10 cellular contexts compared by ENCODE assay signal in genomic region chr16:57647136-57647875, GRCh38. TPM values are rescaled to one million over a fixed set of nuclear protein-coding genes. Genes with fewer than 3 reads are reported as not detected.
DNase-seq lines count a peak whose midpoint lies in the region; ATAC-seq and TF ChIP-seq lines count a peak whose summit lies in the region.
"Had no signal": no experiment of that assay in that cellular context is flagged by ENCODE, and none has a peak within 500 bp of the region (broad histone marks: within the 10 kb centered on the region; RNA-seq: fewer than 3 reads in every experiment).

No MANE protein-coding gene starts in this region.

- H3K14ac ChIP-seq in trophoblast cell (ENCODE audit: low read length) = no peak overlapping the region

- H3K27me3 ChIP-seq in MM.1S (replicated peaks; ENCODE audit: insufficient read depth, low read length) (no peaks in the 10 kb centered on the region), psoas muscle (ENCODE audit: insufficient read depth in 3 of 3, low read length in 2 of 3) (peaks cover 0 to 5% (median 0%) of the 10 kb centered on the region in 3 donors), trophoblast cell (ENCODE audit: insufficient read depth, low read length) (no peaks in the 10 kb centered on the region)

- intact Hi-C loops in Calu3 (cut with micrococcal nuclease; ENCODE audit: unreplicated experiment) (no loop called here), psoas muscle (cut with DNase I) (loop anchor here (5.0 kb wide), 2 partner anchors 55 to 70 kb away; no protein-coding TSS in a partner anchor)

- BruUV-seq in Calu3 (replicated peaks; lab: Mats Ljungman, UMichigan) = no TSS peak

- no peak overlapping the region for H4K8ac ChIP-seq in trophoblast cell (ENCODE audit: low read depth, low read length)

- no peak overlapping the region for H4K91ac ChIP-seq in trophoblast cell (ENCODE audit: low read depth, low read length)

- H4K20me1 ChIP-seq in MM.1S (ENCODE audit: insufficient read depth, low read length) = no peaks in the 10 kb centered on the region

- H3K4me2 ChIP-seq in MM.1S (ENCODE audit: low read depth, low read length) (no peak overlapping the region), trophoblast cell (ENCODE audit: low read length) (no peak overlapping the region)

- no peak overlapping the region for H3K4me3 Mint-ChIP-seq in Calu3 (ENCODE audit: low read depth, unreplicated experiment)
- H3K4me3 Mint-ChIP-seq in endothelial cell (ENCODE audit: unreplicated experiment) = no peak overlapping the region

- 55 to 60% (median 55%) methylated on average over 10 of the region's 10 CpGs for WGBS in psoas muscle, 3 donors
- no CpG with 5 or more reads among the region's 10 CpGs for WGBS in trophoblast cell (ENCODE audit: extremely low coverage, insufficient coverage, insufficient read length)

- H3K79me2 ChIP-seq in MM.1S (ENCODE audit: low read length) (no peaks in the 10 kb centered on the region), trophoblast cell (ENCODE audit: control insufficient read depth, insufficient read depth, low read length, poor library complexity) (no peaks in the 10 kb centered on the region)

- H3K23ac ChIP-seq in trophoblast cell (ENCODE audit: low read length) = no peak overlapping the region

- peak in 1 of 4 donors; percentile 26 for ATAC-seq in psoas muscle
- no peak for ATAC-seq in HG02571 (IDR thresholded peaks at IDR 0.05; ENCODE audit: unreplicated experiment)

- peaks cover 47% of the 10 kb centered on the region for H3K36me3 Mint-ChIP-seq in Calu3 (ENCODE audit: insufficient read depth, unreplicated experiment)
- no peaks in the 10 kb centered on the region for H3K36me3 Mint-ChIP-seq in endothelial cell (ENCODE audit: low read depth, unreplicated experiment)
- H3K36me3 Mint-ChIP-seq: IgD-negative memory B cell had no signal

- no peak overlapping the region for H3K18ac ChIP-seq in trophoblast cell (ENCODE audit: low read length)

- no peaks in the 10 kb centered on the region for H3K79me1 ChIP-seq in trophoblast cell (ENCODE audit: low read length)

- no peak overlapping the region for H2BK12ac ChIP-seq in trophoblast cell (ENCODE audit: low read length)

- H3K9me2 ChIP-seq in MM.1S (replicated peaks; ENCODE audit: insufficient read depth, low read length) = no peaks in the 10 kb centered on the region

- no peak overlapping the region for H4K12ac ChIP-seq in trophoblast cell (ENCODE audit: low read depth, low read length)

- no peak overlapping the region for H2AFZ ChIP-seq in MM.1S (ENCODE audit: low read length)
- H2AFZ ChIP-seq in trophoblast cell (ENCODE audit: insufficient read depth, low read length, poor library complexity) = no peak overlapping the region

- H3K9ac ChIP-seq in MM.1S (ENCODE audit: low read length) (no peak overlapping the region), trophoblast cell (ENCODE audit: low read length) (no peak overlapping the region)

- no peak for TF ChIP-seq CTCF in Calu3 (IDR thresholded peaks at IDR 0.05; ENCODE audit: unreplicated experiment)
- no peak for TF ChIP-seq CTCF in MM.1S (IDR thresholded peaks at IDR 0.05; ENCODE audit: low read length)
- TF ChIP-seq CTCF in endothelial cell (IDR thresholded peaks at IDR 0.05; ENCODE audit: unreplicated experiment) = no peak
- no peak for TF ChIP-seq CTCF in psoas muscle (IDR thresholded peaks at IDR 0.05)

- no peaks in the 10 kb centered on the region for H3K9me3 Mint-ChIP-seq in Calu3 (ENCODE audit: low read depth, unreplicated experiment)
- H3K9me3 Mint-ChIP-seq in endothelial cell (ENCODE audit: unreplicated experiment) = no peaks in the 10 kb centered on the region
- H3K9me3 Mint-ChIP-seq: IgD-negative memory B cell had no signal

- no peak overlapping the region for H3K4ac ChIP-seq in trophoblast cell (ENCODE audit: low read depth, low read length)

- H3K27me3 Mint-ChIP-seq in Calu3 (ENCODE audit: unreplicated experiment) = no peaks in the 10 kb centered on the region
- peaks cover 11% of the 10 kb centered on the region for H3K27me3 Mint-ChIP-seq in endothelial cell (ENCODE audit: unreplicated experiment)

- peak overlapping the region; percentile 63; the same call in 1 of the 2 replicates for H3K27ac ChIP-seq in MM.1S (ENCODE audit: low read length)
- H3K27ac ChIP-seq in psoas muscle = peak overlapping the region; percentile 53
- no peak overlapping the region for H3K27ac ChIP-seq in trophoblast cell (ENCODE audit: low read depth, low read length)

- H3K27ac Mint-ChIP-seq in Calu3 (ENCODE audit: unreplicated experiment) (peak overlapping the region; percentile 64), endothelial cell (ENCODE audit: unreplicated experiment) (peak overlapping the region; percentile 80)

- no peak overlapping the region for H3K4me3 ChIP-seq in MM.1S (ENCODE audit: low read length)
- no peak overlapping the region for H3K4me3 ChIP-seq in psoas muscle
- H3K4me3 ChIP-seq in trophoblast cell (ENCODE audit: low read depth, low read length) = no peak overlapping the region

- H3K4me1 Mint-ChIP-seq in Calu3 (ENCODE audit: low read depth, unreplicated experiment) = peaks cover 21% of the 10 kb centered on the region
- peaks cover 32% of the 10 kb centered on the region for H3K4me1 Mint-ChIP-seq in endothelial cell (ENCODE audit: unreplicated experiment)

- H2BK120ac ChIP-seq in trophoblast cell (ENCODE audit: insufficient read depth, low read length, poor library complexity) = no peak overlapping the region

- H3K9me3 ChIP-seq in MM.1S (replicated peaks; ENCODE audit: insufficient read depth, low read length) = no peaks in the 10 kb centered on the region
- no peaks in the 10 kb centered on the region for H3K9me3 ChIP-seq in psoas muscle
- peaks cover 9% of the 10 kb centered on the region for H3K9me3 ChIP-seq in trophoblast cell (ENCODE audit: insufficient read depth, low read depth, low read length)

- H2BK5ac ChIP-seq in trophoblast cell (ENCODE audit: low read depth, low read length, poor library complexity) = no peak overlapping the region

- DNase-seq in Calu3 (no peak), MM.1S (no peak), endothelial cell (ENCODE audit: low spot score) (no peak), psoas muscle (no peak), hepatic stellate cell (ENCODE audit: low spot score) (no peak), trophoblast cell (no peak), DMS153 (lab: John Stamatoyannopoulos, UW) (no peak)
- DNase-seq: activated effector memory CD4-positive, alpha-beta T cell treated with Interleukin-2 at 50 U/mL for 16 hours had no signal

- CTCF ChIA-PET in Calu3 (lab: Charles Lee) = interaction anchor here (0.9 to 6.2 kb wide), 5 partner anchors 9 to 57 kb away, joined by 3 to 38 read pairs (median 16); partner anchors contain the start of gene ADGRG1

- H2AK5ac ChIP-seq in trophoblast cell (ENCODE audit: low read length) = no peak overlapping the region

- H3K36me3 ChIP-seq in MM.1S (replicated peaks; ENCODE audit: insufficient read depth, low read length) (no peaks in the 10 kb centered on the region), psoas muscle (ENCODE audit: insufficient read depth in 1 of 2, low read depth in 1 of 2) (no peaks in the 10 kb centered on the region), trophoblast cell (ENCODE audit: control insufficient read depth in 1 of 2, insufficient read depth in 2 of 2, low read length in 2 of 2) (peaks cover 34% of the 10 kb centered on the region in 2 experiments)

- H3F3A ChIP-seq in MM.1S (ENCODE audit: insufficient read depth, low read length) = peaks cover 11% of the 10 kb centered on the region

- H3K4me1 ChIP-seq in MM.1S (ENCODE audit: low read length) (peaks cover 14% of the 10 kb centered on the region), psoas muscle (no peaks in the 10 kb centered on the region), trophoblast cell (ENCODE audit: control insufficient read depth in 1 of 2, insufficient read depth in 2 of 2, low read length in 2 of 2) (peaks cover 9 to 18% of the 10 kb centered on the region in 2 experiments)

RNA-seq across cellular contexts. Expression of gene ADGRG1, which starts 18.9 kb away (rescaled TPM):
- total RNA-seq in Calu3 (2022) = 269 and 278 TPM in 2 replicates
- total RNA-seq in endothelial cell (ENCODE audit: unreplicated experiment) = 2.7 TPM
- 10 to 100 TPM; 14.2 to 19.4 (median 15.7) TPM for total RNA-seq in psoas muscle
- 10 to 100 TPM in 1 of 3 donors, 1 to 10 TPM in 2; 5.3 to 10.4 (median 7.4) TPM for polyA plus RNA-seq in psoas muscle
- polyA plus RNA-seq in trophoblast cell (2013) = 242 and 265 TPM in 2 replicates

RNA-seq across cellular contexts. Expression of gene ADGRG3, which starts 20.8 kb away (rescaled TPM):
- total RNA-seq in Calu3 (2022) (not detected in 2 replicates), endothelial cell (ENCODE audit: unreplicated experiment) (0.31 TPM), psoas muscle (under 1 TPM; 0.19 to 0.57 (median 0.31) TPM)
- polyA plus RNA-seq in psoas muscle = under 1 TPM; 0.16 to 0.37 (median 0.31) TPM
- 0.49 and 0.54 TPM in 2 replicates for polyA plus RNA-seq in trophoblast cell (2013)
- polyA plus RNA-seq: IgD-negative memory B cell had no signal

RNA-seq across cellular contexts. Expression of gene DRC7, which starts 47.3 kb away (rescaled TPM):
- total RNA-seq in Calu3 (2022) (not detected in 2 replicates), endothelial cell (ENCODE audit: unreplicated experiment) (1.8 TPM), psoas muscle (not detected)
- polyA plus RNA-seq in psoas muscle = not detected
- 0.06 and 0.19 TPM in 2 replicates for polyA plus RNA-seq in trophoblast cell (2013)
- polyA plus RNA-seq: IgD-negative memory B cell had no signal

Comparison
In these comparisons a context has a peak if more than half of its experiments do, and no peak if none do; other contexts are left out.
1. RNA of gene ADGRG1, which starts 18.9 kb away (total RNA-seq): 269 to 278 TPM in Calu3; 14.2 to 19.4 TPM in psoas muscle and 2.7 TPM in endothelial cell (single experiment); every median in the first group is over 10 times any median in the second.